22 cellular contexts compared by ENCODE assay signal in genomic region chr15:58297639-58298038, GRCh38.
DNase-seq lines count a peak whose midpoint lies in the region; ATAC-seq, FAIRE-seq and TF ChIP-seq lines count a peak whose summit lies in the region.
"Had no signal": no experiment of that assay in that cellular context is flagged by ENCODE, and none has a peak within 500 bp of the region (broad histone marks: within the 10 kb centered on the region; RNA-seq: fewer than 3 reads in every experiment).

No MANE protein-coding gene starts in this region.

- no peak overlapping the region for H2AK5ac ChIP-seq in H1 (ENCODE audit: low read depth, low read length)

- H3K36me3 Mint-ChIP-seq in CD8-positive, alpha-beta memory T cell: peaks cover 0 to 14% (median 3%) of the 10 kb centered on the region in 3 donors
- peaks cover 6% of the 10 kb centered on the region for H3K36me3 Mint-ChIP-seq in activated CD8-positive, alpha-beta T cell treated with anti-CD3 and anti-CD28 coated beads, Interleukin-2, amount 10 ng/mL, durations not matched to agents 7 days and 5 days (ENCODE audit: low read depth)

- H2BK12ac ChIP-seq in H1 (ENCODE audit: low read depth, low read length): no peak overlapping the region

- no peak for TF ChIP-seq EP300 in H1 (IDR thresholded peaks at IDR 0.05; ENCODE audit: borderline replicate concordance in 1 of 2, low read depth in 2 of 2, low read length in 2 of 2)

- no peak overlapping the region for H3K27ac Mint-ChIP-seq in CD8-positive, alpha-beta memory T cell
- no peak overlapping the region for H3K27ac Mint-ChIP-seq in activated CD8-positive, alpha-beta T cell treated with anti-CD3 and anti-CD28 coated beads, Interleukin-2, amount 10 ng/mL, durations not matched to agents 7 days and 5 days
- H3K27ac Mint-ChIP-seq: CD4-positive, alpha-beta T cell had no signal

- H3K9ac ChIP-seq in HUES48 (ENCODE audit: low read depth, low read length): no peak overlapping the region
- no peak overlapping the region for H3K9ac ChIP-seq in H1 (replicated peaks in 1 of 4; ENCODE audit: extremely low read depth in 1 of 4, low read depth in 3 of 4, low read length in 3 of 4)

- TF ChIP-seq CTCF in H1 (IDR thresholded peaks at IDR 0.05; ENCODE audit: control extremely low read depth in 1 of 3, insufficient read depth in 1 of 3, low read depth in 1 of 3, low read length in 3 of 3): no peak

- no peaks in the 10 kb centered on the region for H3K27me3 ChIP-seq in HUES48 (ENCODE audit: control insufficient read depth, insufficient read depth, low read length)
- no peaks in the 10 kb centered on the region for H3K27me3 ChIP-seq in H1 (replicated peaks in 1 of 4; ENCODE audit: control insufficient read depth in 3 of 4, extremely low read depth in 1 of 4, insufficient read depth in 3 of 4, low read length in 3 of 4)
- H3K27me3 ChIP-seq in CD8-positive, alpha-beta memory T cell (ENCODE audit: insufficient read depth, low read length, poor library complexity, severe bottlenecking): no peaks in the 10 kb centered on the region
- H3K27me3 ChIP-seq: BE2C, MG63, Peyer's patch had no signal

- no peak overlapping the region for H3K4me3 Mint-ChIP-seq in CD8-positive, alpha-beta memory T cell
- no peak overlapping the region for H3K4me3 Mint-ChIP-seq in activated CD8-positive, alpha-beta T cell treated with anti-CD3 and anti-CD28 coated beads, Interleukin-2, amount 10 ng/mL, durations not matched to agents 7 days and 5 days
- H3K4me3 Mint-ChIP-seq: CD4-positive, alpha-beta T cell had no signal

- no peaks in the 10 kb centered on the region for H3K79me2 ChIP-seq in H1 (ENCODE audit: control insufficient read depth in 1 of 2, insufficient read depth in 2 of 2, low read length in 2 of 2)

- no peak overlapping the region for H2BK5ac ChIP-seq in H1 (ENCODE audit: low read depth, low read length)

- no peak overlapping the region for H2BK120ac ChIP-seq in H1 (replicated peaks; ENCODE audit: low read depth, low read length)

- peaks cover 0 to 3% (median 1%) of the 10 kb centered on the region in 3 donors for H3K4me1 Mint-ChIP-seq in CD8-positive, alpha-beta memory T cell
- H3K4me1 Mint-ChIP-seq in activated CD8-positive, alpha-beta T cell treated with anti-CD3 and anti-CD28 coated beads, Interleukin-2, amount 10 ng/mL, durations not matched to agents 7 days and 5 days (ENCODE audit: low read depth): peaks cover 17% of the 10 kb centered on the region

- WGBS in H1 (ENCODE audit: extremely low coverage in 1 of 2, insufficient coverage in 1 of 2, insufficient read length in 1 of 2, insufficient replicate concordance in 2 of 2, low coverage in 1 of 2, low lambda C conversion rate in 2 of 2, missing lambda C conversion rate in 1 of 2), 2 experiments: 86% methylated on average over 1 of the region's 1 CpG; no CpG with 5 or more reads in 1 of the 2 experiments

- no peak for TF ChIP-seq POLR2A in H1 (IDR thresholded peaks at IDR 0.05; ENCODE audit: control extremely low read depth in 1 of 2, low read depth in 2 of 2, low read length in 2 of 2)

- H2AFZ ChIP-seq in H1 (ENCODE audit: low read length): peak overlapping the region; percentile 3; the same call in 1 of the 2 replicates

- H4K20me1 ChIP-seq in H1 (replicated peaks in 1 of 2; ENCODE audit: control insufficient read depth in 1 of 2, insufficient read depth in 2 of 2, low read length in 2 of 2): no peaks in the 10 kb centered on the region

- H3K27ac ChIP-seq in HUES48 (ENCODE audit: low read depth, low read length): peak overlapping the region; percentile 24
- H3K27ac ChIP-seq in H1 (ENCODE audit: low read depth, low read length): no peak overlapping the region
- H3K27ac ChIP-seq in CD8-positive, alpha-beta memory T cell (ENCODE audit: low read depth, low read length): no peak overlapping the region
- H3K27ac ChIP-seq: A549, Peyer's patch had no signal

- POLR2A ChIA-PET in H1 (lab: Charles Lee; ENCODE audit: partially characterized antibody): interaction anchor here (1.1 kb wide), 1 partner anchor 9 kb away, joined by 5 read pairs; no protein-coding TSS in a partner anchor
- POLR2A ChIA-PET in CD8-positive, alpha-beta memory T cell (lab: Charles Lee): no interaction called here
- POLR2A ChIA-PET in activated CD8-positive, alpha-beta T cell treated with anti-CD3 and anti-CD28 coated beads, Interleukin-2, amount 10 ng/mL, durations not matched to agents 7 days and 5 days (lab: Charles Lee): no interaction called here

- H3K9me3 Mint-ChIP-seq in CD8-positive, alpha-beta memory T cell: peaks cover 0 to 11% (median 5%) of the 10 kb centered on the region in 5 donors
- peaks cover 9% of the 10 kb centered on the region for H3K9me3 Mint-ChIP-seq in activated CD8-positive, alpha-beta T cell treated with anti-CD3 and anti-CD28 coated beads, Interleukin-2, amount 10 ng/mL, durations not matched to agents 7 days and 5 days (ENCODE audit: insufficient read depth)

- peaks cover 11% of the 10 kb centered on the region for H3K4me1 ChIP-seq in HUES48 (ENCODE audit: control insufficient read depth, insufficient read depth, low read length)
- peaks cover 0 to 9% (median 5%) of the 10 kb centered on the region in 4 experiments; a peak in 3 of 7 replicates for H3K4me1 ChIP-seq in H1 (replicated peaks in 1 of 4; ENCODE audit: control insufficient read depth in 3 of 4, insufficient read depth in 4 of 4, low read length in 3 of 4)
- H3K4me1 ChIP-seq in CD8-positive, alpha-beta memory T cell (ENCODE audit: insufficient read depth, low read length): no peaks in the 10 kb centered on the region
- H3K4me1 ChIP-seq: A549, BE2C, Peyer's patch had no signal

- no peak for FAIRE-seq in H1 (lab: Jason Lieb, UNC)
- FAIRE-seq: GM12891, H54, HTR-8/SVneo had no signal

- no peak overlapping the region for H3K18ac ChIP-seq in H1 (ENCODE audit: extremely low read depth, low read length)

- no peak overlapping the region for H4K5ac ChIP-seq in H1 (ENCODE audit: insufficient read length, low read depth, low read length)

- no peak overlapping the region for H2BK15ac ChIP-seq in H1 (ENCODE audit: low read length)

- H3K4me3 ChIP-seq in HUES48 (ENCODE audit: low read depth, low read length) (no peak overlapping the region), H1 (ENCODE audit: extremely low read depth in 1 of 4, insufficient read depth in 2 of 4, low read depth in 3 of 4, low read length in 4 of 4) (no peak overlapping the region)
- H3K4me3 ChIP-seq in CD8-positive, alpha-beta memory T cell (ENCODE audit: low read length): no peak overlapping the region
- H3K4me3 ChIP-seq: A549, MG63, Peyer's patch had no signal

- no peak overlapping the region for H4K91ac ChIP-seq in H1 (replicated peaks; ENCODE audit: insufficient read length, low read length)

- DNase-seq in NCI-H526 treated with DMSO at 0.1 percent for 48 hours (lab: John Stamatoyannopoulos, UW) (peak; percentile 60), H1 (ENCODE audit: low read depth in 1 of 2, low spot score in 2 of 2) (no peak), putamen (ENCODE audit: low spot score) (peak; percentile 8)
- DNase-seq in CD8-positive, alpha-beta memory T cell: no peak
- DNase-seq in activated CD8-positive, alpha-beta T cell treated with anti-CD3 and anti-CD28 coated beads, Interleukin-2, amount 10 ng/mL, durations not matched to agents 7 days and 5 days: no peak
- DNase-seq: BE2C; Caco-2; CD4-positive, alpha-beta T cell; DND-41; MG63; NCI-H1048; NCI-H1417 treated with DMSO at 0.1 percent for 48 hours; NCI-H187; NCI-H748 treated with DMSO at 0.1 percent for 48 hours; Peyer's patch had no signal

- no peak overlapping the region for H3K4me2 ChIP-seq in H1 (ENCODE audit: insufficient read depth in 1 of 2, low read depth in 2 of 2, low read length in 2 of 2)
- H3K4me2 ChIP-seq: A549 had no signal

- no peak overlapping the region for H2BK20ac ChIP-seq in H1 (ENCODE audit: low read length)

- CTCF ChIA-PET in H1 (lab: Charles Lee; ENCODE audit: partially characterized antibody): interaction anchor here (0.9 to 3.2 kb wide), 2 partner anchors 10 to 11 kb away, joined by 3 to 18 read pairs; no protein-coding TSS in a partner anchor
- CTCF ChIA-PET in CD8-positive, alpha-beta memory T cell (lab: Charles Lee): no interaction called here
- CTCF ChIA-PET in activated CD8-positive, alpha-beta T cell treated with anti-CD3 and anti-CD28 coated beads, Interleukin-2, amount 10 ng/mL, durations not matched to agents 7 days and 5 days (lab: Charles Lee): interaction anchor here (1.3 kb wide), 2 partner anchors 11 to 28 kb away, joined by 3 read pairs; no protein-coding TSS in a partner anchor

- ATAC-seq in activated CD8-positive, alpha-beta T cell treated with anti-CD3 and anti-CD28 coated beads, Interleukin-2, amount 10 ng/mL, durations not matched to agents 7 days and 5 days: no peak
- no peak for ATAC-seq in GM21447 (IDR thresholded peaks at IDR 0.05; ENCODE audit: unreplicated experiment)
- ATAC-seq: A549, Right ventricle myocardium inferior had no signal

- peaks cover 2 to 16% of the 10 kb centered on the region in 2 donors for H3K27me3 Mint-ChIP-seq in CD8-positive, alpha-beta memory T cell
- peaks cover 3% of the 10 kb centered on the region for H3K27me3 Mint-ChIP-seq in activated CD8-positive, alpha-beta T cell treated with anti-CD3 and anti-CD28 coated beads, Interleukin-2, amount 10 ng/mL, durations not matched to agents 7 days and 5 days (ENCODE audit: low read depth)

- H3K23me2 ChIP-seq in H1 (ENCODE audit: low read depth, low read length): no peaks in the 10 kb centered on the region

- no peak overlapping the region for H3K4ac ChIP-seq in H1 (replicated peaks; ENCODE audit: insufficient read length, low read depth, low read length)

- H3K23ac ChIP-seq in H1 (ENCODE audit: insufficient read length): no peak overlapping the region

- no peak overlapping the region for H3K14ac ChIP-seq in H1 (ENCODE audit: insufficient read length)

- TF ChIP-seq RAD21 in H1 (IDR thresholded peaks at IDR 0.05 in 1 of 2, conservative IDR thresholded peaks at IDR 0.05 in 1 of 2; ENCODE audit: low read depth in 2 of 2, low read length in 2 of 2): no peak

- H3K56ac ChIP-seq in H1 (replicated peaks; ENCODE audit: insufficient read length, low read depth, low read length): no peak overlapping the region

- H3K79me1 ChIP-seq in H1 (ENCODE audit: low read depth, low read length): no peaks in the 10 kb centered on the region

- H3K9me3 ChIP-seq in HUES48 (ENCODE audit: control insufficient read depth, insufficient read depth, low read length) (peaks cover 6% of the 10 kb centered on the region; the same call in 1 of the 2 replicates), H1 (ENCODE audit: insufficient read depth in 2 of 2, low read depth in 1 of 2, low read length in 1 of 2) (peaks cover 6 to 10% of the 10 kb centered on the region in 2 experiments; a peak in 3 of 4 replicates)
- H3K9me3 ChIP-seq in CD8-positive, alpha-beta memory T cell (ENCODE audit: low read length): no peaks in the 10 kb centered on the region
- H3K9me3 ChIP-seq: BE2C, Peyer's patch had no signal

- H4K8ac ChIP-seq in H1 (ENCODE audit: extremely low read depth, insufficient read depth, low read length): no peak overlapping the region

- H3K36me3 ChIP-seq in HUES48 (ENCODE audit: control insufficient read depth, insufficient read depth, low read length) (no peaks in the 10 kb centered on the region), H1 (ENCODE audit: control insufficient read depth in 2 of 4, insufficient read depth in 4 of 4, low read length in 3 of 4) (peaks cover 0 to 3% (median 0%) of the 10 kb centered on the region in 4 experiments; a peak in 1 of 8 replicates)
- no peaks in the 10 kb centered on the region for H3K36me3 ChIP-seq in CD8-positive, alpha-beta memory T cell (ENCODE audit: insufficient read depth, low read length)
- H3K36me3 ChIP-seq: BE2C, MG63, Peyer's patch had no signal

Comparison
In these comparisons a context has a peak if more than half of its experiments do, and no peak if none do; other contexts are left out.
1. DNase-seq: peak in NCI-H526 treated with DMSO at 0.1 percent for 48 hours (single experiment) and putamen (single experiment); none in H1 (0 of 2), CD8-positive, alpha-beta memory T cell (0 of 5) and activated CD8-positive, alpha-beta T cell treated with anti-CD3 and anti-CD28 coated beads, Interleukin-2, amount 10 ng/mL, durations not matched to agents 7 days and 5 days (single experiment).